In the genomic region with DNA sequence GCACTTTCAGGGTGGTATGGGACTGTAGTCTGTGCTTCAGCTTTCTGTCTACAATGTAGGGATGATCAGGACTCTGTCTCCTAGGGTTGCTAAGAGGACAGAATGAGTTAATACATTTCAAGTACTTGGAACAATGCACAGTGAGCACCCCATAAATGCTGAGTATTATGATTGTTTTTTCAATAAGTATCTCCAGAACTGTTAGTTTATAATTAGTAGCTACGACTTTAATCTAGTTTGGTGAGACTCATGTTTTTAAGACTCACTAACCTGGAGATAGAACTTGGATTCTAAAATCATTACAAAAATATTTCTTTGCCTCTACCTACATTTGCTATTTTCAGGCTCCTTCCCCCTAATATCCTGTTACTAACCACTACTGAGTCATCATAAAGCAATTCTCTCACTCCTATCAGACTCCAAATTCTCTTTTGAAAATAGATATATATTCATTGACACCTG, we compare ENCODE assay signal across 13 cellular contexts.
DNase-seq lines count a peak whose midpoint lies in the region; ATAC-seq, FAIRE-seq and TF ChIP-seq lines count a peak whose summit lies in the region.
"Had no signal": no experiment of that assay in that cellular context is flagged by ENCODE, and none has a peak within 500 bp of the region (broad histone marks: within the 10 kb centered on the region; RNA-seq: fewer than 3 reads in every experiment).

No MANE protein-coding gene starts in this region.

- H3K27me3 ChIP-seq in heart left ventricle (no peaks in the 10 kb centered on the region), keratinocyte (ENCODE audit: control insufficient read depth, extremely low read depth, insufficient read depth, low read length) (no peaks in the 10 kb centered on the region), thyroid gland (no peaks in the 10 kb centered on the region), prostate gland (replicated peaks; ENCODE audit: insufficient read depth) (no peaks in the 10 kb centered on the region)
- H3K27me3 ChIP-seq: upper lobe of left lung had no signal

- 71 to 74% (median 73%) methylated on average over 1 of the region's 1 CpG for WGBS in heart left ventricle, 4 donors
- 68 to 76% methylated on average over 1 of the region's 1 CpG for WGBS in thyroid gland, 2 donors
- WGBS in prostate gland: 69% methylated on average over 1 of the region's 1 CpG

- intact Hi-C loops in heart left ventricle (cut with DNase I) (loop anchor here in 4 of 10 donors (2.0 to 5.0 kb wide), 3 partner anchors 95 to 277 kb away; a partner anchor contains a TSS), Right ventricle myocardium superior (cut with DNase I) (no loop called here), thyroid gland (cut with DNase I) (loop anchor here (5.0 kb wide), 1 partner anchor 97 kb away; a partner anchor contains a TSS), prostate gland (cut with DNase I) (no loop called here)

- H3K4me3 ChIP-seq in heart left ventricle (no peak overlapping the region), keratinocyte (ENCODE audit: control insufficient read depth in 2 of 3, extremely low read depth in 1 of 3, insufficient read depth in 2 of 3, low read depth in 1 of 3, low read length in 3 of 3) (peak overlapping the region in 1 of 3 experiments; percentile 18), thyroid gland (replicated peaks in 1 of 3) (no peak overlapping the region), prostate gland (no peak overlapping the region)
- H3K4me3 ChIP-seq: upper lobe of left lung had no signal

- ATAC-seq in heart left ventricle: peak in 1 of 4 donors; percentile 5
- ATAC-seq in Right ventricle myocardium superior (ENCODE audit: poor library complexity): no peak

- H3K9me3 ChIP-seq in heart left ventricle (no peaks in the 10 kb centered on the region), keratinocyte (ENCODE audit: control insufficient read depth, low read depth, low read length) (no peaks in the 10 kb centered on the region), thyroid gland (no peaks in the 10 kb centered on the region), prostate gland (no peaks in the 10 kb centered on the region)
- H3K9me3 ChIP-seq: upper lobe of left lung had no signal

- H3K4me1 ChIP-seq in heart left ventricle (peaks cover 0 to 55% (median 31%) of the 10 kb centered on the region in 12 donors), keratinocyte (ENCODE audit: control insufficient read depth, extremely low read depth, insufficient read depth, low read length) (peaks cover 44% of the 10 kb centered on the region), thyroid gland (no peaks in the 10 kb centered on the region), prostate gland (replicated peaks) (no peaks in the 10 kb centered on the region)
- H3K4me1 ChIP-seq: upper lobe of left lung had no signal

- no peak for TF ChIP-seq POLR2A in heart left ventricle (IDR thresholded peaks at IDR 0.05)
- no peak for TF ChIP-seq POLR2A in thyroid gland (IDR thresholded peaks at IDR 0.05)
- TF ChIP-seq POLR2A in prostate gland (IDR thresholded peaks at IDR 0.05): no peak

- peaks cover 1% of the 10 kb centered on the region for H3K79me2 ChIP-seq in keratinocyte (ENCODE audit: control insufficient read depth, insufficient read depth, low read length)

- H2AFZ ChIP-seq in keratinocyte (ENCODE audit: control insufficient read depth, low read length): peak overlapping the region; percentile 27

- FAIRE-seq in keratinocyte (lab: Jason Lieb, UNC): no peak
- FAIRE-seq: endometrium had no signal

- no peak overlapping the region for H3K9ac ChIP-seq in keratinocyte (ENCODE audit: control insufficient read depth, extremely low read depth, insufficient read depth, low read length)

- dilution Hi-C loops in keratinocyte (cut with MboI; ENCODE audit: extremely low pct_ligation_motif_present, low sequenced_read_pairs): no loop called here

- no peaks in the 10 kb centered on the region for H3K9me1 ChIP-seq in keratinocyte (ENCODE audit: control insufficient read depth, extremely low read depth, insufficient read depth, low read length)

- peak overlapping the region in 10 of 12 donors; percentile 38 to 83 (median 72) for H3K27ac ChIP-seq in heart left ventricle
- H3K27ac ChIP-seq in keratinocyte (ENCODE audit: control insufficient read depth, insufficient read depth, low read length): peak overlapping the region; percentile 73
- H3K27ac ChIP-seq in thyroid gland: no peak overlapping the region
- no peak overlapping the region for H3K27ac ChIP-seq in prostate gland
- H3K27ac ChIP-seq: upper lobe of left lung had no signal

- DNase-seq in heart left ventricle (no peak), Right ventricle myocardium superior (no peak), amniotic epithelial cell (ENCODE audit: low read depth) (peak; percentile 26), keratinocyte (ENCODE audit: low read depth, low spot score) (no peak), thyroid gland (no peak), NCI-H1930 (lab: John Stamatoyannopoulos, UW) (no peak), HK-2 (ENCODE audit: unreplicated experiment) (no peak), prostate gland (ENCODE audit: low spot score) (no peak)
- DNase-seq: activated B cell treated with CpG ODN at 0.5 μM for 24 hours; activated naive CD4-positive, alpha-beta T cell treated with anti-CD3 and anti-CD28 coated beads for 36 hours; left cardiac atrium; upper lobe of left lung had no signal

- TF ChIP-seq CTCF in heart left ventricle (IDR thresholded peaks at IDR 0.05): no peak
- TF ChIP-seq CTCF in keratinocyte (optimal IDR thresholded peaks at IDR 0.05 in 1 of 3, IDR thresholded peaks at IDR 0.05 in 1 of 3, conservative IDR thresholded peaks at IDR 0.05 in 1 of 3; ENCODE audit: extremely low read depth in 1 of 3, insufficient read depth in 2 of 3, low read length in 3 of 3): no peak
- TF ChIP-seq CTCF in thyroid gland (IDR thresholded peaks at IDR 0.05): no peak
- no peak for TF ChIP-seq CTCF in prostate gland (IDR thresholded peaks at IDR 0.05)

- H3K36me3 ChIP-seq in heart left ventricle (no peaks in the 10 kb centered on the region), keratinocyte (ENCODE audit: control insufficient read depth in 2 of 2, extremely low read depth in 1 of 2, insufficient read depth in 2 of 2, low read length in 2 of 2) (no peaks in the 10 kb centered on the region), thyroid gland (no peaks in the 10 kb centered on the region), prostate gland (no peaks in the 10 kb centered on the region)
- H3K36me3 ChIP-seq: upper lobe of left lung had no signal

- H4K20me1 ChIP-seq in keratinocyte (ENCODE audit: control insufficient read depth, extremely low read depth, insufficient read depth, low read length): no peaks in the 10 kb centered on the region

- H3K4me2 ChIP-seq in keratinocyte (ENCODE audit: control insufficient read depth, extremely low read depth, insufficient read depth, low read depth, low read length): peak overlapping the region; percentile 68

Comparison
In these comparisons a context has a peak if more than half of its experiments do, and no peak if none do; other contexts are left out.
1. H3K27ac ChIP-seq: peak in heart left ventricle (10 of 12) and keratinocyte (single experiment); none in thyroid gland (0 of 3) and prostate gland (0 of 2).